In the genomic region with DNA sequence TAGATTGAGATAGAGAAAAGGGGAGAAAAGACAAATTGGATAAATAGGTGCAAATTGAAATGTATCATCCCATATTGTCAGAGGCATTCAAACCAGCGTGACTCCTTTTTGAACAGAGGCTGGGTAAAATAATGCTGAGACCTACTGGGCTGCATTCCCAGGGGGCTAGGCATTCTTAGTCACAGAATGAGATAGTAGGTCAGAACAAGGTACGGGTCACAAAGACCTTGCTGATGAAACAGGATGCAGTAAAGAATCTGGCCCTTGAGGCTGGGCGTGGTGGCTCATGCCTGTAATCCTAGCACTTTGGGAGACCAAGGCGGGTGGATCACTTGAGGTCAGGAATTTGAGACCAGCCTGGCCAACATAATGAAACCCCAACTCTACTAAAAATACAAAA, we compare ENCODE assay signal across 1 cellular context.
TF ChIP-seq lines count a peak whose summit lies in the region.

No MANE protein-coding gene starts in this region.

TF ChIP-seq in HEK293, 187 proteins besides CTCF, POLR2A, EP300 and RAD21:
- TF ChIP-seq ZIC2 (tag by site-specific recombination; IDR thresholded peaks at IDR 0.05), result 0 out of 2 replicates have a peak, but pooled peaks have one; percentile 9
